In the genomic region with DNA sequence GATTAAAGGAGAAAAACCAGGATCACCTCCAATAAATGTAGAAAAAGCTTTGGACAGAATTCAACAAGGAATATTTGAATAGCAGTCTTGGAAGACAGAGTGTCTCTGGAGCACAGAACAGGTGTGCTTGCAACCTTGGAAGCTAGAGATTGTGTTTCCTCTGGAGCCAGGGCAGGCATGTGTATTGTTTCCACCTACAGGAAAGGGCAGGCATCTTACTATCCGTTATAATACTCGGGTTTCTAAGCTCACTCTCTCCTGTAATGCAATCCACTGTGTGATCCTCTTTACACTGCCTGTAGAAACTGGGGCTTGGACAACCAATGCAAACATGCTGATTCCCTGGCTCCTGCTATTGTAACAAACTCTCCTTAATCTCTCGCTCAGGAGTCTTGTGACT, we compare ENCODE assay signal across 20 cellular contexts. TPM values are rescaled to one million over a fixed set of nuclear protein-coding genes. Genes with fewer than 3 reads are reported as not detected.
DNase-seq lines count a peak whose midpoint lies in the region; ATAC-seq and TF ChIP-seq lines count a peak whose summit lies in the region.
"Had no signal": no experiment of that assay in that cellular context is flagged by ENCODE, and none has a peak within 500 bp of the region (broad histone marks: within the 10 kb centered on the region; RNA-seq: fewer than 3 reads in every experiment).

No MANE protein-coding gene starts in this region.

- no peak for TF ChIP-seq CTCF in gastrocnemius medialis (IDR thresholded peaks at IDR 0.05 in 4 of 5, conservative IDR thresholded peaks at IDR 0.05 in 1 of 5)

- ATAC-seq in gastrocnemius medialis (peak; percentile 75 to 85), GM21381 (IDR thresholded peaks at IDR 0.05; ENCODE audit: unreplicated experiment) (no peak), HG02642 (IDR thresholded peaks at IDR 0.05; ENCODE audit: poor library complexity, unreplicated experiment) (no peak)

- H3K27me3 ChIP-seq in gastrocnemius medialis = no peaks in the 10 kb centered on the region
- H3K27me3 ChIP-seq: right lobe of liver, SJCRH30, tibial nerve had no signal

- in situ Hi-C loops in gastrocnemius medialis (cut with MboI; ENCODE audit: low sequenced_read_pairs in 4 of 4) = loop anchor here in 2 of 4 donors (25.0 kb wide), 1 partner anchor 580 kb away; no protein-coding TSS in a partner anchor

- intact Hi-C loops in gastrocnemius medialis (cut with DNase I; ENCODE audit: low total_unique reads) = no loop called here

- no peaks in the 10 kb centered on the region for H3K9me3 ChIP-seq in gastrocnemius medialis
- H3K9me3 ChIP-seq: right lobe of liver, SJCRH30, tibial nerve had no signal

- H3K4me3 ChIP-seq in gastrocnemius medialis = no peak overlapping the region
- H3K4me3 ChIP-seq: GM23248, right lobe of liver, SJCRH30, tibial nerve had no signal

- no peak overlapping the region for H3K27ac ChIP-seq in gastrocnemius medialis
- H3K27ac ChIP-seq: GM23248, right lobe of liver, SJCRH30, tibial nerve had no signal

- H3K4me1 ChIP-seq in gastrocnemius medialis = peaks cover 6 to 8% of the 10 kb centered on the region in 2 donors
- H3K4me1 ChIP-seq: SJCRH30, tibial nerve had no signal

- H3K36me3 ChIP-seq in gastrocnemius medialis = no peaks in the 10 kb centered on the region
- H3K36me3 ChIP-seq: right lobe of liver, SJCRH30, tibial nerve had no signal

- TF ChIP-seq POLR2A in gastrocnemius medialis (IDR thresholded peaks at IDR 0.05) = no peak

- DNase-seq in NCI-H510A treated with DMSO at 0.1 percent for 48 hours (lab: John Stamatoyannopoulos, UW) = peak; percentile 26
- no peak for DNase-seq in NCI-H510A (lab: John Stamatoyannopoulos, UW)
- peak; percentile 28 for DNase-seq in NCI-H2171 (lab: John Stamatoyannopoulos, UW)
- peak; percentile 9 for DNase-seq in dermis blood vessel endothelial cell
- DNase-seq in gastrocnemius medialis = no peak
- no peak for DNase-seq in HuH-7 (ENCODE audit: low spot score)
- DNase-seq: ACHN; activated CD4-positive, alpha-beta T cell treated with anti-CD3 and anti-CD28 coated beads for 4 hours; activated effector memory CD4-positive, alpha-beta T cell treated with anti-CD3 and anti-CD28 coated beads, Interleukin-2, amount 50 U/mL, for 16 hours; CD4-positive, CD25-positive, alpha-beta regulatory T cell; glutamatergic neuron; GM23248; immature natural killer cell; NCI-H446 treated with DMSO at 0.1 percent for 48 hours; right lobe of liver; stimulated activated naive CD4-positive, alpha-beta T cell treated with Interleukin-2 at 50 U/mL for 16 hours had no signal

RNA-seq across cellular contexts. Expression of gene CCDC110, which starts 14.4 kb away (rescaled TPM):
- 0.42 and 0.68 TPM in 2 replicates for total RNA-seq in dermis blood vessel endothelial cell
- 1 to 10 TPM in 2 of 4 donors, under 1 TPM in 2; 0.97 to 4.1 (median 1.8) TPM for total RNA-seq in gastrocnemius medialis
- total RNA-seq: CD4-positive, CD25-positive, alpha-beta regulatory T cell; SJCRH30 had no signal

RNA-seq across cellular contexts. Expression of gene UFSP2, which starts 31.4 kb away (rescaled TPM):
- 40.0 and 51.7 TPM in 2 replicates for total RNA-seq in dermis blood vessel endothelial cell
- total RNA-seq in gastrocnemius medialis = 10 to 100 TPM; 36.3 to 56.5 (median 40.1) TPM

Comparison
In these comparisons a context has a peak if more than half of its experiments do, and no peak if none do; other contexts are left out.
1. DNase-seq: peak in NCI-H510A treated with DMSO at 0.1 percent for 48 hours (single experiment), NCI-H2171 (single experiment) and dermis blood vessel endothelial cell (single experiment); none in NCI-H510A (single experiment), gastrocnemius medialis (0 of 2) and HuH-7 (single experiment).
2. ATAC-seq: peak in gastrocnemius medialis (2 of 2); none in GM21381 (single experiment) and HG02642 (single experiment).